In the genomic region with DNA sequence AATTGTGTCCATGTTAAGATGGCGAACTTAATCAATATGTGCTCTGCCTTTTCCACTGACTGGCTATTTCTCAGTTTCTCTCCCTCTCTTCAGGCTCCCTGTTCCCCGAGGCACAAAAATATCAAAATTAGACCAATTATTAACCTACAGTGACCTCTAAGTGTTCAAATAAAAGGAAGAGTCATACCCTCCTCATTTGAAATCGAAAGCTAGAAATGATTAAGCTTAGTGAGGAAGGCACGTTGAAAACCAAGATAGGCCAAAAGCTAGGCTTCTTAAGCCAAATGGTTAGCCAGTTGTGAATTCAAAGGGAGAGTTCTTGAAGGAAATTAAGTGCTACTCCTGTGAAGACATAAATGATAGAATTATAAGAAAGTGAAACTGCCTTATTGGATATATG, we compare ENCODE assay signal across 21 cellular contexts.
A peak's percentile ranks its signal among the peaks of the same experiment; 100 is the strongest.
DNase-seq lines count a peak whose midpoint lies in the region; ATAC-seq and TF ChIP-seq lines count a peak whose summit lies in the region.
"Had no signal": no experiment of that assay in that cellular context is flagged by ENCODE, and none has a peak within 500 bp of the region (broad histone marks: within the 10 kb centered on the region; RNA-seq: fewer than 3 reads in every experiment).

No MANE protein-coding gene starts in this region.

- ATAC-seq in GM18867 (IDR thresholded peaks at IDR 0.05; ENCODE audit: unreplicated experiment) (peak; percentile 70), GM21381 (IDR thresholded peaks at IDR 0.05; ENCODE audit: unreplicated experiment) (peak; percentile 62), HG02884 (IDR thresholded peaks at IDR 0.05; ENCODE audit: unreplicated experiment) (peak; percentile 49), HG03565 (IDR thresholded peaks at IDR 0.05; ENCODE audit: unreplicated experiment) (peak; percentile 68)
- ATAC-seq in activated CD4-positive, CD25-positive, alpha-beta regulatory T cell treated with anti-CD3 and anti-CD28 coated beads, Interleukin-2, amount 50 U/mL, for 24 hours: no peak
- ATAC-seq: activated T-cell treated with anti-CD3 and anti-CD28 coated beads, Interleukin-2, amount 50 U/mL, for 4 hours; natural killer cell had no signal

- no peak for TF ChIP-seq POLR2A in suprapubic skin (IDR thresholded peaks at IDR 0.05)

- DNase-seq in NOMO-1 treated with DMSO at 0.1 percent for 48 hours (lab: John Stamatoyannopoulos, UW; ENCODE audit: unreplicated experiment) (no peak), suprapubic skin (ENCODE audit: low spot score in 2 of 2) (no peak), NCI-H345 treated with DMSO at 0.1 percent for 48 hours (lab: John Stamatoyannopoulos, UW; ENCODE audit: unreplicated experiment) (no peak)
- DNase-seq: activated CD4-positive, alpha-beta memory T cell treated with anti-CD3 and anti-CD28 coated beads for 36 hours; activated T-cell treated with anti-CD3 and anti-CD28 coated beads, Interleukin-2, amount 50 U/mL, for 4 hours; colonic mucosa; foreskin melanocyte; kidney glomerular epithelial cell; natural killer cell; NCI-H1417 treated with DMSO at 0.1 percent for 48 hours; NCI-H226; Right ventricle myocardium superior; stimulated activated CD4-positive, alpha-beta T cell treated with anti-CD3 and anti-CD28 coated beads, Interleukin-2, amount 100 ng/mL, for 48 hours; T-helper 1 cell had no signal

- no peaks in the 10 kb centered on the region for H3K36me3 ChIP-seq in suprapubic skin
- H3K36me3 ChIP-seq: colonic mucosa, HAP-1 had no signal

- H3K4me3 ChIP-seq in suprapubic skin: no peak overlapping the region
- H3K4me3 ChIP-seq: colonic mucosa, HAP-1 had no signal

- 85% methylated on average over 4 of the region's 4 CpGs for WGBS in suprapubic skin

- TF ChIP-seq CTCF in suprapubic skin (IDR thresholded peaks at IDR 0.05): no peak

- no peaks in the 10 kb centered on the region for H3K4me1 ChIP-seq in suprapubic skin
- H3K4me1 ChIP-seq: colonic mucosa had no signal

- no peak for TF ChIP-seq EP300 in suprapubic skin (IDR thresholded peaks at IDR 0.05)

- no peaks in the 10 kb centered on the region for H3K27me3 ChIP-seq in suprapubic skin
- H3K27me3 ChIP-seq: colonic mucosa had no signal

- H3K27ac ChIP-seq in suprapubic skin: no peak overlapping the region
- H3K27ac ChIP-seq: colonic mucosa, VCaP had no signal

- H3K9me3 ChIP-seq in suprapubic skin: no peaks in the 10 kb centered on the region
- H3K9me3 ChIP-seq: colonic mucosa had no signal

Comparison
In these comparisons a context has a peak if more than half of its experiments do, and no peak if none do; other contexts are left out.
1. ATAC-seq: peak in GM18867 (single experiment), GM21381 (single experiment), HG02884 (single experiment) and HG03565 (single experiment); none in activated CD4-positive, CD25-positive, alpha-beta regulatory T cell treated with anti-CD3 and anti-CD28 coated beads, Interleukin-2, amount 50 U/mL, for 24 hours (0 of 2).